Comparison of ENCODE assay signal across 1 cellular context in genomic region chr5:160439205-160439600, GRCh38.
TF ChIP-seq lines count a peak whose summit lies in the region.

No MANE protein-coding gene starts in this region.

TF ChIP-seq in IMR-90, 13 proteins besides CTCF, POLR2A, EP300 and RAD21:
- TF ChIP-seq NFE2L2 (IDR thresholded peaks at IDR 0.05; ENCODE audit: low read depth, low read length): no peak
- no peak for TF ChIP-seq RFX5 (IDR thresholded peaks at IDR 0.05; ENCODE audit: low read depth, low read length)
- TF ChIP-seq BHLHE40 (IDR thresholded peaks at IDR 0.05; ENCODE audit: low read depth, low read length): no peak
- peak; percentile 71 for TF ChIP-seq SMC3 (IDR thresholded peaks at IDR 0.05; ENCODE audit: low read depth, low read length)
- TF ChIP-seq RCOR1 (IDR thresholded peaks at IDR 0.05; ENCODE audit: insufficient replicate concordance, low read length): no peak
- no peak for TF ChIP-seq MAZ (IDR thresholded peaks at IDR 0.05; ENCODE audit: borderline replicate concordance, low read depth, low read length)
- TF ChIP-seq MAFK (IDR thresholded peaks at IDR 0.05; ENCODE audit: low read depth, low read length): no peak
- peak; percentile 64 for TF ChIP-seq USF2 (IDR thresholded peaks at IDR 0.05; ENCODE audit: low read depth, low read length)
- TF ChIP-seq ELK1 (IDR thresholded peaks at IDR 0.05; ENCODE audit: borderline replicate concordance, low read depth, low read length): no peak
